9 cellular contexts compared by ENCODE assay signal in genomic region chr19:55549500-55550320, GRCh38. TPM values are rescaled to one million over a fixed set of nuclear protein-coding genes. Genes with fewer than 3 reads are reported as not detected.
A peak's percentile ranks its signal among the peaks of the same experiment; 100 is the strongest.
DNase-seq lines count a peak whose midpoint lies in the region; ATAC-seq and TF ChIP-seq lines count a peak whose summit lies in the region.
"Had no signal": no experiment of that assay in that cellular context is flagged by ENCODE, and none has a peak within 500 bp of the region (broad histone marks: within the 10 kb centered on the region; RNA-seq: fewer than 3 reads in every experiment).

No MANE protein-coding gene starts in this region.

- peak overlapping the region; percentile 88 for H3K27ac Mint-ChIP-seq in glutamatergic neuron (ENCODE audit: unreplicated experiment)
- no peak overlapping the region for H3K27ac Mint-ChIP-seq in stimulated activated memory B cell treated with anti-CD40 and anti-IgM and Interleukin-4, amounts not matched to agents 10 μg/mL and 1 μg/mL and 100 μg/mL, for 72 hours
- no peak overlapping the region for H3K27ac Mint-ChIP-seq in activated naive CD4-positive, alpha-beta T cell treated with anti-CD3 and anti-CD28 coated beads, Interleukin-2, amount 10 ng/mL, durations not matched to agents 7 days and 5 days

- H3K36me3 ChIP-seq in HEK293 (ENCODE audit: control insufficient read depth in 2 of 2, insufficient read depth in 1 of 2, low read length in 2 of 2): no peaks in the 10 kb centered on the region

- peaks cover 3% of the 10 kb centered on the region for H3K27me3 Mint-ChIP-seq in glutamatergic neuron (ENCODE audit: unreplicated experiment)
- peaks cover 88% of the 10 kb centered on the region for H3K27me3 Mint-ChIP-seq in stimulated activated memory B cell treated with anti-CD40 and anti-IgM and Interleukin-4, amounts not matched to agents 10 μg/mL and 1 μg/mL and 100 μg/mL, for 72 hours
- peaks cover 36% of the 10 kb centered on the region for H3K27me3 Mint-ChIP-seq in activated naive CD4-positive, alpha-beta T cell treated with anti-CD3 and anti-CD28 coated beads, Interleukin-2, amount 10 ng/mL, durations not matched to agents 7 days and 5 days

- TF ChIP-seq CTCF in HEK293 (tag by site-specific recombination; IDR thresholded peaks at IDR 0.05) (no peak; the same call in 1 of the 2 replicates), glutamatergic neuron (IDR thresholded peaks at IDR 0.05; ENCODE audit: partially characterized antibody, unreplicated experiment) (no peak)

- DNase-seq in SHP77 treated with DMSO at 0.1 percent for 48 hours (lab: John Stamatoyannopoulos, UW): peak; percentile 11
- DNase-seq in glutamatergic neuron: peak; percentile 77
- DNase-seq in stimulated activated CD8-positive, alpha-beta memory T cell treated with anti-CD3 and anti-CD28 coated beads, Interleukin-4, amount 100 ng/mL, for 48 hours: no peak
- no peak for DNase-seq in activated naive CD4-positive, alpha-beta T cell (lab: John Stamatoyannopoulos, UW)
- no peak for DNase-seq in activated naive CD4-positive, alpha-beta T cell treated with anti-CD3 and anti-CD28 coated beads, Interleukin-2, amount 10 ng/mL, durations not matched to agents 7 days and 5 days
- DNase-seq in NOMO-1 (lab: John Stamatoyannopoulos, UW; ENCODE audit: unreplicated experiment in 2 of 2): no peak
- DNase-seq: left cardiac atrium had no signal

- peak overlapping the region; percentile 67 for H3K4me3 Mint-ChIP-seq in glutamatergic neuron (ENCODE audit: unreplicated experiment)
- H3K4me3 Mint-ChIP-seq in stimulated activated memory B cell treated with anti-CD40 and anti-IgM and Interleukin-4, amounts not matched to agents 10 μg/mL and 1 μg/mL and 100 μg/mL, for 72 hours: no peak overlapping the region
- no peak overlapping the region for H3K4me3 Mint-ChIP-seq in activated naive CD4-positive, alpha-beta T cell treated with anti-CD3 and anti-CD28 coated beads, Interleukin-2, amount 10 ng/mL, durations not matched to agents 7 days and 5 days

- H3K4me3 ChIP-seq in HEK293 (ENCODE audit: low read depth, low read length): peak overlapping the region; percentile 39

- peaks cover 17% of the 10 kb centered on the region for H3K9me3 Mint-ChIP-seq in glutamatergic neuron (ENCODE audit: unreplicated experiment)
- H3K9me3 Mint-ChIP-seq in stimulated activated memory B cell treated with anti-CD40 and anti-IgM and Interleukin-4, amounts not matched to agents 10 μg/mL and 1 μg/mL and 100 μg/mL, for 72 hours: no peaks in the 10 kb centered on the region
- no peaks in the 10 kb centered on the region for H3K9me3 Mint-ChIP-seq in activated naive CD4-positive, alpha-beta T cell treated with anti-CD3 and anti-CD28 coated beads, Interleukin-2, amount 10 ng/mL, durations not matched to agents 7 days and 5 days

- peaks cover 21% of the 10 kb centered on the region for H3K4me1 Mint-ChIP-seq in glutamatergic neuron (ENCODE audit: low read depth, unreplicated experiment)
- peaks cover 6% of the 10 kb centered on the region for H3K4me1 Mint-ChIP-seq in stimulated activated memory B cell treated with anti-CD40 and anti-IgM and Interleukin-4, amounts not matched to agents 10 μg/mL and 1 μg/mL and 100 μg/mL, for 72 hours
- H3K4me1 Mint-ChIP-seq in activated naive CD4-positive, alpha-beta T cell treated with anti-CD3 and anti-CD28 coated beads, Interleukin-2, amount 10 ng/mL, durations not matched to agents 7 days and 5 days: no peaks in the 10 kb centered on the region

- POLR2A ChIA-PET in HEK293 (lab: Yijun Ruan, JAX): interaction anchor here (0.5 to 1.5 kb wide), 8 partner anchors 10 to 274 kb away, joined by 3 to 6 read pairs (median 4); partner anchors contain the start of genes FIZ1, ISOC2 and ZNF865

- CTCF ChIA-PET in HEK293 (lab: Yijun Ruan, JAX): interaction anchor here (0.6 to 1.2 kb wide), 4 partner anchors 10 to 527 kb away, joined by 3 to 7 read pairs (median 3); no protein-coding TSS in a partner anchor
- CTCF ChIA-PET in activated naive CD4-positive, alpha-beta T cell treated with anti-CD3 and anti-CD28 coated beads, Interleukin-2, amount 10 ng/mL, durations not matched to agents 7 days and 5 days (lab: Charles Lee): no interaction called here

- ATAC-seq in stimulated activated memory B cell treated with anti-CD40 and anti-IgM and Interleukin-4, amounts not matched to agents 10 μg/mL and 1 μg/mL and 100 μg/mL, for 72 hours: peak; percentile 51

- H3K27ac ChIP-seq in HEK293 (ENCODE audit: extremely low read depth, low read depth, low read length): 0 out of 2 replicates have a peak overlapping the region, but pooled peaks have one; percentile 36

- no peaks in the 10 kb centered on the region for H3K36me3 Mint-ChIP-seq in glutamatergic neuron (ENCODE audit: unreplicated experiment)
- H3K36me3 Mint-ChIP-seq in stimulated activated memory B cell treated with anti-CD40 and anti-IgM and Interleukin-4, amounts not matched to agents 10 μg/mL and 1 μg/mL and 100 μg/mL, for 72 hours: no peaks in the 10 kb centered on the region
- H3K36me3 Mint-ChIP-seq in activated naive CD4-positive, alpha-beta T cell treated with anti-CD3 and anti-CD28 coated beads, Interleukin-2, amount 10 ng/mL, durations not matched to agents 7 days and 5 days: no peaks in the 10 kb centered on the region

- peaks cover 9% of the 10 kb centered on the region for H3K4me1 ChIP-seq in HEK293 (ENCODE audit: control insufficient read depth, insufficient read depth, low read length)

- no peaks in the 10 kb centered on the region for H3K9me3 ChIP-seq in HEK293 (ENCODE audit: control insufficient read depth, insufficient read depth, low read depth, low read length)

TF ChIP-seq in HEK293, 187 proteins besides CTCF, POLR2A, EP300 and RAD21 (continues in another document):
- TF ChIP-seq ZNF610 (tag by site-specific recombination; IDR thresholded peaks at IDR 0.05; ENCODE audit: borderline replicate concordance) (no peak), ZNF221 (tag by site-specific recombination; IDR thresholded peaks at IDR 0.05; ENCODE audit: borderline replicate concordance) (no peak), ZNF449 (tag by site-specific recombination; IDR thresholded peaks at IDR 0.05) (no peak), KLF1 (tag by site-specific recombination; IDR thresholded peaks at IDR 0.05) (peak; percentile 92), KLF7 (tag by site-specific recombination; IDR thresholded peaks at IDR 0.05; ENCODE audit: borderline replicate concordance) (no peak), ZXDB (tag by site-specific recombination; IDR thresholded peaks at IDR 0.05) (no peak), ZNF341 (tag by site-specific recombination; IDR thresholded peaks at IDR 0.05; ENCODE audit: low read depth) (peak; percentile 52; the same call in 1 of the 2 replicates), ZNF169 (tag by site-specific recombination; IDR thresholded peaks at IDR 0.05) (no peak), ZFP41 (tag by site-specific recombination; IDR thresholded peaks at IDR 0.05; ENCODE audit: borderline replicate concordance) (no peak), ZNF335 (tag by site-specific recombination; conservative IDR thresholded peaks at IDR 0.05) (peak; percentile 44), ZNF426 (tag by site-specific recombination; IDR thresholded peaks at IDR 0.05) (no peak), PBX3 (CRISPR knock-in tag; IDR thresholded peaks at IDR 0.05) (no peak), ZNF621 (tag by site-specific recombination; IDR thresholded peaks at IDR 0.05) (no peak), ZNF501 (tag by site-specific recombination; IDR thresholded peaks at IDR 0.05) (no peak), GLI4 (tag by site-specific recombination; IDR thresholded peaks at IDR 0.05) (no peak), ZNF629 (tag by site-specific recombination; IDR thresholded peaks at IDR 0.05) (0 out of 2 replicates have a peak, but pooled peaks have one; percentile 24), ZNF138 (tag by site-specific recombination; IDR thresholded peaks at IDR 0.05; ENCODE audit: borderline replicate concordance) (no peak), ZNF292 (tag by site-specific recombination; IDR thresholded peaks at IDR 0.05; ENCODE audit: borderline replicate concordance, low read depth) (no peak)
- TF ChIP-seq, protein P1, sequence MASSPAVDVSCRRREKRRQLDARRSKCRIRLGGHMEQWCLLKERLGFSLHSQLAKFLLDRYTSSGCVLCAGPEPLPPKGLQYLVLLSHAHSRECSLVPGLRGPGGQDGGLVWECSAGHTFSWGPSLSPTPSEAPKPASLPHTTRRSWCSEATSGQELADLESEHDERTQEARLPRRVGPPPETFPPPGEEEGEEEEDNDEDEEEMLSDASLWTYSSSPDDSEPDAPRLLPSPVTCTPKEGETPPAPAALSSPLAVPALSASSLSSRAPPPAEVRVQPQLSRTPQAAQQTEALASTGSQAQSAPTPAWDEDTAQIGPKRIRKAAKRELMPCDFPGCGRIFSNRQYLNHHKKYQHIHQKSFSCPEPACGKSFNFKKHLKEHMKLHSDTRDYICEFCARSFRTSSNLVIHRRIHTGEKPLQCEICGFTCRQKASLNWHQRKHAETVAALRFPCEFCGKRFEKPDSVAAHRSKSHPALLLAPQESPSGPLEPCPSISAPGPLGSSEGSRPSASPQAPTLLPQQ (tag by site-specific recombination; IDR thresholded peaks at IDR 0.05): no peak

RNA-seq across cellular contexts. Expression of gene SBK3, which starts 4.4 kb away (rescaled TPM):
- total RNA-seq in glutamatergic neuron (ENCODE audit: unreplicated experiment): not detected

RNA-seq across cellular contexts. Expression of gene SBK2, which starts 12.8 kb away (rescaled TPM):
- 0.42 TPM for total RNA-seq in glutamatergic neuron (ENCODE audit: unreplicated experiment)

RNA-seq across cellular contexts. Expression of gene ZNF579, which starts 30.9 kb away (rescaled TPM):
- 48.9 TPM for total RNA-seq in glutamatergic neuron (ENCODE audit: unreplicated experiment)

RNA-seq across cellular contexts. Expression of gene FIZ1, which starts 49.6 kb away (rescaled TPM):
- total RNA-seq in glutamatergic neuron (ENCODE audit: unreplicated experiment): 26.0 TPM

RNA-seq across cellular contexts. Expression of gene ZNF524, which starts 50.4 kb away (rescaled TPM):
- total RNA-seq in glutamatergic neuron (ENCODE audit: unreplicated experiment): 6.7 TPM

Comparison
In these comparisons a context has a peak if more than half of its experiments do, and no peak if none do; other contexts are left out.
1. DNase-seq: peak in SHP77 treated with DMSO at 0.1 percent for 48 hours (single experiment) and glutamatergic neuron (single experiment); none in stimulated activated CD8-positive, alpha-beta memory T cell treated with anti-CD3 and anti-CD28 coated beads, Interleukin-4, amount 100 ng/mL, for 48 hours (single experiment), activated naive CD4-positive, alpha-beta T cell (0 of 4), activated naive CD4-positive, alpha-beta T cell treated with anti-CD3 and anti-CD28 coated beads, Interleukin-2, amount 10 ng/mL, durations not matched to agents 7 days and 5 days (single experiment) and NOMO-1 (0 of 2).